Comparison of ENCODE assay signal across 1 cellular context in genomic region chr6:29376003-29376402, GRCh38.
TF ChIP-seq lines count a peak whose summit lies in the region.

No MANE protein-coding gene starts in this region.

TF ChIP-seq in SK-N-SH treated with all-trans-retinoic acid at 6 μM for 48 hours, 23 proteins besides CTCF, POLR2A, EP300 and RAD21 (continued from another document):
- TF ChIP-seq, protein P1, sequence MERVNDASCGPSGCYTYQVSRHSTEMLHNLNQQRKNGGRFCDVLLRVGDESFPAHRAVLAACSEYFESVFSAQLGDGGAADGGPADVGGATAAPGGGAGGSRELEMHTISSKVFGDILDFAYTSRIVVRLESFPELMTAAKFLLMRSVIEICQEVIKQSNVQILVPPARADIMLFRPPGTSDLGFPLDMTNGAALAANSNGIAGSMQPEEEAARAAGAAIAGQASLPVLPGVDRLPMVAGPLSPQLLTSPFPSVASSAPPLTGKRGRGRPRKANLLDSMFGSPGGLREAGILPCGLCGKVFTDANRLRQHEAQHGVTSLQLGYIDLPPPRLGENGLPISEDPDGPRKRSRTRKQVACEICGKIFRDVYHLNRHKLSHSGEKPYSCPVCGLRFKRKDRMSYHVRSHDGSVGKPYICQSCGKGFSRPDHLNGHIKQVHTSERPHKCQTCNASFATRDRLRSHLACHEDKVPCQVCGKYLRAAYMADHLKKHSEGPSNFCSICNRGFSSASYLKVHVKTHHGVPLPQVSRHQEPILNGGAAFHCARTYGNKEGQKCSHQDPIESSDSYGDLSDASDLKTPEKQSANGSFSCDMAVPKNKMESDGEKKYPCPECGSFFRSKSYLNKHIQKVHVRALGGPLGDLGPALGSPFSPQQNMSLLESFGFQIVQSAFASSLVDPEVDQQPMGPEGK (CRISPR knock-in tag; IDR thresholded peaks at IDR 0.05; ENCODE audit: borderline replicate concordance): no peak
- TF ChIP-seq ZNF565 (CRISPR knock-in tag; conservative IDR thresholded peaks at IDR 0.05; ENCODE audit: low read depth) (no peak), SNAI2 (CRISPR knock-in tag; IDR thresholded peaks at IDR 0.05) (no peak), CSDC2 (CRISPR knock-in tag; IDR thresholded peaks at IDR 0.05) (no peak), ZC3H10 (CRISPR knock-in tag; IDR thresholded peaks at IDR 0.05) (no peak), PPARA (CRISPR knock-in tag; IDR thresholded peaks at IDR 0.05; ENCODE audit: borderline replicate concordance) (no peak), ZNF8 (CRISPR knock-in tag; IDR thresholded peaks at IDR 0.05) (no peak), ZFP30 (CRISPR knock-in tag; IDR thresholded peaks at IDR 0.05) (no peak), OSR1 (CRISPR knock-in tag; IDR thresholded peaks at IDR 0.05) (no peak)
- TF ChIP-seq, protein P2, sequence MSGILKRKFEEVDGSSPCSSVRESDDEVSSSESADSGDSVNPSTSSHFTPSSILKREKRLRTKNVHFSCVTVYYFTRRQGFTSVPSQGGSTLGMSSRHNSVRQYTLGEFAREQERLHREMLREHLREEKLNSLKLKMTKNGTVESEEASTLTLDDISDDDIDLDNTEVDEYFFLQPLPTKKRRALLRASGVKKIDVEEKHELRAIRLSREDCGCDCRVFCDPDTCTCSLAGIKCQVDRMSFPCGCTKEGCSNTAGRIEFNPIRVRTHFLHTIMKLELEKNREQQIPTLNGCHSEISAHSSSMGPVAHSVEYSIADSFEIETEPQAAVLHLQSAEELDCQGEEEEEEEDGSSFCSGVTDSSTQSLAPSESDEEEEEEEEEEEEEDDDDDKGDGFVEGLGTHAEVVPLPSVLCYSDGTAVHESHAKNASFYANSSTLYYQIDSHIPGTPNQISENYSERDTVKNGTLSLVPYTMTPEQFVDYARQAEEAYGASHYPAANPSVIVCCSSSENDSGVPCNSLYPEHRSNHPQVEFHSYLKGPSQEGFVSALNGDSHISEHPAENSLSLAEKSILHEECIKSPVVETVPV (CRISPR knock-in tag; IDR thresholded peaks at IDR 0.05): no peak
- TF ChIP-seq, protein P3, sequence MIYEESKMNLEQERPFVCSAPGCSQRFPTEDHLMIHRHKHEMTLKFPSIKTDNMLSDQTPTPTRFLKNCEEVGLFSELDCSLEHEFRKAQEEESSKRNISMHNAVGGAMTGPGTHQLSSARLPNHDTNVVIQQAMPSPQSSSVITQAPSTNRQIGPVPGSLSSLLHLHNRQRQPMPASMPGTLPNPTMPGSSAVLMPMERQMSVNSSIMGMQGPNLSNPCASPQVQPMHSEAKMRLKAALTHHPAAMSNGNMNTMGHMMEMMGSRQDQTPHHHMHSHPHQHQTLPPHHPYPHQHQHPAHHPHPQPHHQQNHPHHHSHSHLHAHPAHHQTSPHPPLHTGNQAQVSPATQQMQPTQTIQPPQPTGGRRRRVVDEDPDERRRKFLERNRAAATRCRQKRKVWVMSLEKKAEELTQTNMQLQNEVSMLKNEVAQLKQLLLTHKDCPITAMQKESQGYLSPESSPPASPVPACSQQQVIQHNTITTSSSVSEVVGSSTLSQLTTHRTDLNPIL (CRISPR knock-in tag; IDR thresholded peaks at IDR 0.05; ENCODE audit: low read depth): no peak
